ENCODE assay signal across 20 cellular contexts in the genomic region with DNA sequence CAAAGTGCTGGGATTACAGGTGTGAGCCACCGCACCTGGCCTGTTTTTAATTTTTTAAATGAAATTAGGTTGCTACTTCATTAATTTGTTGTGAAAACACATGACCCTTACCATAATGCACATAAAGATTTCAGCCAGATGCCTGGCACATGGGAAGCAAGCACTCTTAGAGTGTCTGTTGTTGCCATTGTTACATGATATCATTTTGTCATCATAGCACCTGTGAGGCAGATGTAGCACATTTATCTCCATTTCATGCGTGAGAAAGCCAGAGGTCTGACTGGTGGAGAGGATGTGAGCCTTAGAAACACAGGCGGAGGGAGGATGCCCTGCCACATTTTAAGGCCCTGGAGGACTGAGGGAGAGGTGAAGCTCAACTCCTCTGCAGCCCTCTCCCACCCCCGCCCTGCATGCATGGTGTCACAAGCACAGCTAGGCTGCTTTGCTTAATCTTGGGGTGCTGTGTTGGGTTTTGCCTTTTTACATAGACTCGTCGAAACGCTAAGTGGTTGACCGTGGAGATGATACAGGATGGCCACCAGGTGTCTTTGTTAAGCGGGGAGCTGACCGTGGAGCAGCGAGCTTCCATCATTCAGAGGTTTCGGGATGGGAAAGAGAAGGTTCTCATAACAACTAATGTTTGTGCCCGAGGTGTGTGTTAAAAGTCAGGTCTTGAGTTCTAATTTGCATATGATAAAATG. TPM values are rescaled to one million over a fixed set of nuclear protein-coding genes. Genes with fewer than 3 reads are reported as not detected.
"Had no signal": no experiment of that assay in that cellular context is flagged by ENCODE, and none has a peak within 500 bp of the region (broad histone marks: within the 10 kb centered on the region; RNA-seq: fewer than 3 reads in every experiment).

No MANE protein-coding gene starts in this region.

- ATAC-seq: activated T-cell treated with anti-CD3 and anti-CD28 coated beads, Interleukin-2, amount 50 U/mL, for 72 hours; lower lobe of right lung; mucosa of descending colon; naive thymus-derived CD8-positive, alpha-beta T cell had no signal

- H3K27ac Mint-ChIP-seq: activated CD4-positive, alpha-beta memory T cell treated with anti-CD3 and anti-CD28 coated beads for 36 hours; activated naive CD8-positive, alpha-beta T cell treated with anti-CD3 and anti-CD28 coated beads for 36 hours; activated T-cell treated with anti-CD3 and anti-CD28 coated beads, Interleukin-2, amount 50 U/mL, for 72 hours; immature natural killer cell; naive thymus-derived CD8-positive, alpha-beta T cell; T-helper 2 cell treated with Interferon-gamma antibody and Interleukin-4, amounts not matched to agents 5 μg/mL and 100 μg/mL, for 36 hours had no signal

- H3K4me1 Mint-ChIP-seq: activated naive CD8-positive, alpha-beta T cell treated with anti-CD3 and anti-CD28 coated beads for 36 hours; immature natural killer cell had no signal

- H3K27ac ChIP-seq: lower lobe of right lung had no signal

- H3K9me3 Mint-ChIP-seq: activated CD4-positive, alpha-beta memory T cell treated with anti-CD3 and anti-CD28 coated beads for 36 hours; activated naive CD8-positive, alpha-beta T cell treated with anti-CD3 and anti-CD28 coated beads for 36 hours; activated T-cell treated with anti-CD3 and anti-CD28 coated beads, Interleukin-2, amount 50 U/mL, for 72 hours; immature natural killer cell; naive thymus-derived CD8-positive, alpha-beta T cell; T-helper 2 cell treated with Interferon-gamma antibody and Interleukin-4, amounts not matched to agents 5 μg/mL and 100 μg/mL, for 36 hours had no signal

- H3K36me3 Mint-ChIP-seq: activated CD4-positive, alpha-beta memory T cell treated with anti-CD3 and anti-CD28 coated beads for 36 hours; activated naive CD8-positive, alpha-beta T cell treated with anti-CD3 and anti-CD28 coated beads for 36 hours; immature natural killer cell; naive thymus-derived CD8-positive, alpha-beta T cell had no signal

- H3K9me3 ChIP-seq: lower lobe of right lung, mucosa of descending colon had no signal

- DNase-seq: activated CD4-positive, alpha-beta memory T cell treated with anti-CD3 and anti-CD28 coated beads for 36 hours; activated gamma-delta T cell treated with Interleukin-2 at 50 U/mL for 16 hours; activated naive CD8-positive, alpha-beta T cell treated with anti-CD3 and anti-CD28 coated beads for 36 hours; activated T-cell treated with anti-CD3 and anti-CD28 coated beads, Interleukin-2, amount 50 U/mL, for 72 hours; cerebellar nuclear complex; dermis blood vessel endothelial cell; erythroblast; glutamatergic neuron; immature natural killer cell; lower lobe of right lung; mucosa of descending colon; naive thymus-derived CD8-positive, alpha-beta T cell; nucleus accumbens; stimulated activated CD4-positive, alpha-beta T cell treated with anti-CD3 and anti-CD28 coated beads, Interleukin-12 subunit alpha, Interleukin-12 subunit beta, amount 100 ng/mL, for 4 hours; stimulated activated CD4-positive, alpha-beta T cell treated with anti-CD3 and anti-CD28 coated beads, Interleukin-2, amount 100 ng/mL, for 48 hours; stimulated activated naive CD4-positive, alpha-beta T cell treated with Interleukin-2 at 50 U/mL for 16 hours; trophoblast cell had no signal

- H3K4me3 ChIP-seq: lower lobe of right lung, mucosa of descending colon had no signal

- H3K36me3 ChIP-seq: lower lobe of right lung had no signal

- H3K4me1 ChIP-seq: lower lobe of right lung had no signal

- H3K4me3 Mint-ChIP-seq: activated CD4-positive, alpha-beta memory T cell treated with anti-CD3 and anti-CD28 coated beads for 36 hours; activated naive CD8-positive, alpha-beta T cell treated with anti-CD3 and anti-CD28 coated beads for 36 hours; activated T-cell treated with anti-CD3 and anti-CD28 coated beads, Interleukin-2, amount 50 U/mL, for 72 hours; immature natural killer cell; naive thymus-derived CD8-positive, alpha-beta T cell; T-helper 2 cell treated with Interferon-gamma antibody and Interleukin-4, amounts not matched to agents 5 μg/mL and 100 μg/mL, for 36 hours had no signal

RNA-seq across cellular contexts. Expression of a gene that starts 14.0 kb away (rescaled TPM):
- total RNA-seq: activated CD4-positive, alpha-beta memory T cell treated with anti-CD3 and anti-CD28 coated beads for 36 hours; dermis blood vessel endothelial cell; fibroblast of villous mesenchyme; lower lobe of right lung; pulmonary artery endothelial cell had no signal
- polyA plus RNA-seq: immature natural killer cell had no signal

RNA-seq across cellular contexts. Expression of a gene that starts 27.6 kb away (rescaled TPM):
- total RNA-seq: activated CD4-positive, alpha-beta memory T cell treated with anti-CD3 and anti-CD28 coated beads for 36 hours; activated naive CD8-positive, alpha-beta T cell treated with anti-CD3 and anti-CD28 coated beads for 36 hours; activated T-cell treated with anti-CD3 and anti-CD28 coated beads, Interleukin-2, amount 50 U/mL, for 72 hours; dermis blood vessel endothelial cell; fibroblast of villous mesenchyme; lower lobe of right lung; naive thymus-derived CD8-positive, alpha-beta T cell; pulmonary artery endothelial cell had no signal
- polyA plus RNA-seq: immature natural killer cell; naive thymus-derived CD8-positive, alpha-beta T cell had no signal
